Comparison of ENCODE assay signal across 32 cellular contexts in the genomic region with DNA sequence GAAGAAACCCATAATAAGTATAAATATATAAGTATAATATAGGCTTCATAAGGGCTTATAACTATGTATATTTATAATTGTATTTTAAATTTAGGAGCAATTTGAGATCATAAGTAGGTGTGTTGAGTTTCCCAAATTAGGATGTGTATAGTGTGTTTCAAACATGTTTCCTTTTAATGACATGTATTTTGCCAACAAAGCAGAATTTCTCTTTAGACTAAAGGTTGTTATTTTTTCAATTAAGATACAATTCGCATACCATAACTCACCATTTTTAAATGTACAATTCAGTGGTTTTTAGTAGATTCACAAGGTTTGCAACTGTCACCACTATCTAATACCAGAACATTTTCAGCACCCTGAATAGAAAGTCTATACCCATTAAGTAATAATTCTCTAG. TPM values are rescaled to one million over a fixed set of nuclear protein-coding genes. Genes with fewer than 3 reads are reported as not detected.
"Had no signal": no experiment of that assay in that cellular context is flagged by ENCODE, and none has a peak within 500 bp of the region (broad histone marks: within the 10 kb centered on the region; RNA-seq: fewer than 3 reads in every experiment).

No MANE protein-coding gene starts in this region.

- H3K27ac ChIP-seq: adrenal gland, body of pancreas, brain microvascular endothelial cell, breast epithelium, VCaP had no signal

- H3K4me1 ChIP-seq: adrenal gland, body of pancreas, breast epithelium had no signal

- H3K36me3 ChIP-seq: adrenal gland, brain microvascular endothelial cell, breast epithelium had no signal

- H3K4me3 ChIP-seq: adrenal gland, body of pancreas, breast epithelium had no signal

- ATAC-seq: activated CD8-positive, alpha-beta T cell treated with anti-CD3 and anti-CD28 coated beads for 36 hours; activated naive CD4-positive, alpha-beta T cell treated with anti-CD3 and anti-CD28 coated beads, Interleukin-2, amount 50 U/mL, for 72 hours; activated T-cell treated with anti-CD3 and anti-CD28 coated beads, Interleukin-2, amount 50 U/mL, for 4 hours; activated T-cell treated with anti-CD3 and anti-CD28 coated beads, Interleukin-2, amount 50 U/mL, for 72 hours; activated T-helper 17 cell treated with anti-CD3 and anti-CD28 coated beads, Interleukin-2, amount 50 U/mL, for 72 hours had no signal

- DNase-seq: activated B cell treated with CpG ODN at 0.5 μM for 24 hours; activated CD4-positive, alpha-beta memory T cell treated with anti-CD3 and anti-CD28 coated beads for 36 hours; activated CD4-positive, alpha-beta T cell treated with anti-CD3 and anti-CD28 coated beads for 4 hours; activated CD4-positive, alpha-beta T cell treated with anti-CD3 and anti-CD28 coated beads, Interleukin-2, amount 50 U/mL, for 1 hour; activated CD4-positive, alpha-beta T cell treated with anti-CD3 and anti-CD28 coated beads, Interleukin-2, amount 50 U/mL, for 4 hours; activated CD4-positive, CD25-positive, alpha-beta regulatory T cell treated with anti-CD3 and anti-CD28 coated beads, Interleukin-2, amount 50 U/mL, for 72 hours; activated CD8-positive, alpha-beta memory T cell treated with anti-CD3 and anti-CD28 coated beads, Interleukin-2, amount 50 U/mL, for 4 hours; activated effector memory CD4-positive, alpha-beta T cell treated with anti-CD3 and anti-CD28 coated beads, Interleukin-2, amount 50 U/mL, for 16 hours; activated gamma-delta T cell treated with Interleukin-2 at 50 U/mL for 16 hours; activated naive CD4-positive, alpha-beta T cell; activated naive CD4-positive, alpha-beta T cell treated with anti-CD3 and anti-CD28 coated beads, Interleukin-2, amount 50 U/mL, for 16 hours; activated naive CD8-positive, alpha-beta T cell treated with anti-CD3 and anti-CD28 coated beads for 36 hours; activated T-cell treated with anti-CD3 and anti-CD28 coated beads for 4 hours; activated T-cell treated with anti-CD3 and anti-CD28 coated beads, Interleukin-2, amount 50 U/mL, for 1 hour; activated T-cell treated with anti-CD3 and anti-CD28 coated beads, Interleukin-2, amount 50 U/mL, for 4 hours; aorta; T-helper 9 cell had no signal

- H3K27me3 ChIP-seq: adrenal gland, body of pancreas, brain microvascular endothelial cell, breast epithelium had no signal

- H3K9me3 ChIP-seq: adrenal gland, body of pancreas, breast epithelium had no signal

RNA-seq across cellular contexts. Expression of a gene that starts 59.9 kb away (rescaled TPM):
- total RNA-seq: activated CD4-positive, alpha-beta memory T cell treated with anti-CD3 and anti-CD28 coated beads for 36 hours; activated CD4-positive, alpha-beta T cell treated with anti-CD3 and anti-CD28 coated beads, Interleukin-2, amount 10 ng/mL, durations not matched to agents 24 days and 14 days; activated CD8-positive, alpha-beta memory T cell treated with anti-CD3 and anti-CD28 coated beads for 36 hours; activated CD8-positive, alpha-beta T cell treated with anti-CD3 and anti-CD28 coated beads for 36 hours; activated naive CD4-positive, alpha-beta T cell treated with anti-CD3 and anti-CD28 coated beads for 36 hours; activated naive CD4-positive, alpha-beta T cell treated with anti-CD3 and anti-CD28 coated beads, Interleukin-2, amount 50 U/mL, for 72 hours; activated naive CD8-positive, alpha-beta T cell treated with anti-CD3 and anti-CD28 coated beads for 36 hours; activated T-cell treated with anti-CD3 and anti-CD28 coated beads, Interleukin-2, amount 50 U/mL, for 4 hours; activated T-cell treated with anti-CD3 and anti-CD28 coated beads, Interleukin-2, amount 50 U/mL, for 72 hours; activated T-helper 1 cell treated with anti-CD3 and anti-CD28 coated beads, Interleukin-12 subunit alpha, Interleukin-12 subunit beta, Interleukin-2, Interleukin-4 antibody, amounts not matched to agents 30 ng/mL and 10 ng/mL and 1 ng/mL, durations not matched to agents 14 hours and 24 hours and 36 hours; activated T-helper 17 cell treated with anti-CD3 and anti-CD28 coated beads, Interleukin-2, amount 50 U/mL, for 72 hours; astrocyte; body of pancreas; breast epithelium; chondrocyte had no signal
- polyA plus RNA-seq: adrenal gland, aorta had no signal
